ENCODE assay signal across 18 cellular contexts in the genomic region with DNA sequence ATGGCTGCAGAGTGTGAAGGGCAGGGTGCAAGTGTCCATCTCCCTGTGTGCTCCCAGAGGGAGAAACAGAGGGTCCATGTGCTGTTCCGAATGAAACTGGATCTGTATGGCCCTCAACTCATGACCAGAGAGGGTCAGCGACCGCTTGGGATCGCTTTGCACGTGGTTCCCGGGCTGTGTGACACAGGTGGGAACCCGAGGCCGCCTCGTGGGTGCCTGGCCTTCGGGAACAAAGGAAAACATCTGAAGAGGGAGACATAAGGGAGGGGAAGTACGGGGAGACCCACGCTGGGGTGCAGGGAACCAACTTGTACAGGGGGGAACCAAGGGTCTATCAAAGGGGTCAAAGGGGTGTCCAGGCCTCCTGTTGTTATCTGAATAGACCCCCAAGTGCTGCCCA.
"Had no signal": no experiment of that assay in that cellular context is flagged by ENCODE, and none has a peak within 500 bp of the region (broad histone marks: within the 10 kb centered on the region; RNA-seq: fewer than 3 reads in every experiment).

No MANE protein-coding gene starts in this region.

- ATAC-seq: mucosa of descending colon; right lobe of liver; stimulated activated naive CD8-positive, alpha-beta T cell treated with anti-CD3 and anti-CD28 coated beads, Interleukin-15, amount 100 ng/mL, for 72 hours had no signal

- H3K4me1 ChIP-seq: uterus had no signal

- H3K9me3 ChIP-seq: mucosa of descending colon, ovary, right lobe of liver, suprapubic skin, transverse colon, upper lobe of right lung, uterus had no signal

- H3K4me3 ChIP-seq: dorsolateral prefrontal cortex, mucosa of descending colon, ovary, right lobe of liver, suprapubic skin, transverse colon, upper lobe of right lung, uterus had no signal

- H3K27me3 ChIP-seq: dorsolateral prefrontal cortex, ovary, right lobe of liver, suprapubic skin, transverse colon, upper lobe of right lung, uterus had no signal

- H3K27ac ChIP-seq: dorsolateral prefrontal cortex, ovary, right lobe of liver, suprapubic skin, transverse colon, upper lobe of right lung, uterus had no signal

- DNase-seq: dorsolateral prefrontal cortex; effector CD4-positive, alpha-beta T cell; mesenchymal stem cell; mucosa of descending colon; naive B cell; nucleus accumbens; ovary; retina; small intestine; stimulated activated CD4-positive, alpha-beta T cell treated with anti-CD3 and anti-CD28 coated beads, Interleukin-15, amount 100 ng/mL, for 24 hours; stimulated activated CD4-positive, alpha-beta T cell treated with anti-CD3 and anti-CD28 coated beads, Interleukin-2, amount 100 ng/mL, for 48 hours; stimulated activated naive CD4-positive, alpha-beta T cell; stimulated activated naive CD8-positive, alpha-beta T cell treated with anti-CD3 and anti-CD28 coated beads, Interleukin-15, amount 100 ng/mL, for 72 hours; transverse colon; upper lobe of right lung; uterus had no signal

- H3K36me3 ChIP-seq: ovary, right lobe of liver, transverse colon, upper lobe of right lung, uterus had no signal
